Comparison of ENCODE assay signal across 8 cellular contexts in genomic region chr19:38869836-38870607, GRCh38. TPM values are rescaled to one million over a fixed set of nuclear protein-coding genes. Genes with fewer than 3 reads are reported as not detected.
DNase-seq lines count a peak whose midpoint lies in the region; ATAC-seq and TF ChIP-seq lines count a peak whose summit lies in the region.

No MANE protein-coding gene starts in this region.

- H3K9me3 Mint-ChIP-seq in activated naive CD8-positive, alpha-beta T cell treated with anti-CD3 and anti-CD28 coated beads, Interleukin-2, amount 10 ng/mL, durations not matched to agents 7 days and 5 days = no peaks in the 10 kb centered on the region
- H3K9me3 Mint-ChIP-seq in progenitor cell of endocrine pancreas (ENCODE audit: low read depth) = no peaks in the 10 kb centered on the region

- intact Hi-C loops in heart left ventricle (cut with DNase I) = no loop called here

- TF ChIP-seq POLR2A in heart left ventricle (IDR thresholded peaks at IDR 0.05) (peak in 1 of 2 donors; percentile 23), upper lobe of left lung (IDR thresholded peaks at IDR 0.05) (peak in 1 of 4 donors; percentile 38)

- peak; percentile 60 for ATAC-seq in GM18517 (IDR thresholded peaks at IDR 0.05; ENCODE audit: unreplicated experiment)
- ATAC-seq in HG03159 (IDR thresholded peaks at IDR 0.05; ENCODE audit: unreplicated experiment) = peak; percentile 66
- peak; percentile 97 for ATAC-seq in activated naive CD8-positive, alpha-beta T cell treated with anti-CD3 and anti-CD28 coated beads, Interleukin-2, amount 10 ng/mL, durations not matched to agents 7 days and 5 days (ENCODE audit: low read depth)
- ATAC-seq in heart left ventricle = peak; percentile 84 to 95 (median 90)
- peak; percentile 90 to 97 for ATAC-seq in upper lobe of left lung (ENCODE audit: low FRiP score in 2 of 2)

- H2AFZ ChIP-seq in SK-N-SH (ENCODE audit: low read depth) = peak overlapping the region; percentile 83; the same call in 1 of the 2 replicates

- H3K4me3 Mint-ChIP-seq in activated naive CD8-positive, alpha-beta T cell treated with anti-CD3 and anti-CD28 coated beads, Interleukin-2, amount 10 ng/mL, durations not matched to agents 7 days and 5 days = peak overlapping the region; percentile 89
- peak overlapping the region; percentile 66 for H3K4me3 Mint-ChIP-seq in progenitor cell of endocrine pancreas (ENCODE audit: low read depth)

- no peaks in the 10 kb centered on the region for H3K9me2 ChIP-seq in SK-N-SH

- 43% methylated on average over 40 of the region's 62 CpGs for WGBS in SK-N-SH (ENCODE audit: low lambda C conversion rate)
- WGBS in heart left ventricle, 4 donors = 13 to 36% (median 25%) methylated on average over 28 to 62 of the region's 62 CpGs
- 30 to 36% methylated on average over 34 to 41 of the region's 62 CpGs for WGBS in upper lobe of left lung, 2 donors

- POLR2A ChIA-PET in SK-N-SH (lab: Yijun Ruan, JAX) = interaction anchor here (1.0 kb wide), 1 partner anchor 21 kb away, joined by 3 read pairs; no protein-coding TSS in a partner anchor
- POLR2A ChIA-PET in activated naive CD8-positive, alpha-beta T cell treated with anti-CD3 and anti-CD28 coated beads, Interleukin-2, amount 10 ng/mL, durations not matched to agents 7 days and 5 days (lab: Charles Lee) = interaction anchor here (1.1 to 11.9 kb wide), 10 partner anchors 8 to 467 kb away, joined by 3 to 161 read pairs (median 8); partner anchors contain the start of genes ECH1, FAM98C, HNRNPL and NFKBIB

- CTCF ChIA-PET in SK-N-SH (lab: Yijun Ruan, JAX) = interaction anchor here (0.7 to 6.3 kb wide), 11 partner anchors 7 to 305 kb away, joined by 3 to 36 read pairs (median 4); partner anchors contain the start of genes MRPS12 and SARS2

- H3F3A ChIP-seq in SK-N-SH (replicated peaks; ENCODE audit: insufficient read depth) = no peaks in the 10 kb centered on the region

- TF ChIP-seq EP300 in SK-N-SH (IDR thresholded peaks at IDR 0.05; ENCODE audit: borderline replicate concordance in 1 of 2, low read depth in 1 of 2, low read length in 1 of 2) = no peak
- TF ChIP-seq EP300 in upper lobe of left lung (IDR thresholded peaks at IDR 0.05) = no peak

- peak overlapping the region; percentile 89 for H3K27ac Mint-ChIP-seq in activated naive CD8-positive, alpha-beta T cell treated with anti-CD3 and anti-CD28 coated beads, Interleukin-2, amount 10 ng/mL, durations not matched to agents 7 days and 5 days
- H3K27ac Mint-ChIP-seq in progenitor cell of endocrine pancreas = peak overlapping the region; percentile 41

- H3K36me3 ChIP-seq in SK-N-SH (replicated peaks in 1 of 2; ENCODE audit: control insufficient read depth in 1 of 2, insufficient read depth in 2 of 2, low read length in 1 of 2) (no peaks in the 10 kb centered on the region), heart left ventricle (no peaks in the 10 kb centered on the region), upper lobe of left lung (no peaks in the 10 kb centered on the region)

- no peaks in the 10 kb centered on the region for H4K20me1 ChIP-seq in SK-N-SH (ENCODE audit: insufficient read depth)

- H3K27me3 Mint-ChIP-seq in activated naive CD8-positive, alpha-beta T cell treated with anti-CD3 and anti-CD28 coated beads, Interleukin-2, amount 10 ng/mL, durations not matched to agents 7 days and 5 days = no peaks in the 10 kb centered on the region
- H3K27me3 Mint-ChIP-seq in progenitor cell of endocrine pancreas = no peaks in the 10 kb centered on the region

- H3K27me3 ChIP-seq in SK-N-SH (ENCODE audit: insufficient read depth) (no peaks in the 10 kb centered on the region), heart left ventricle (no peaks in the 10 kb centered on the region), upper lobe of left lung (no peaks in the 10 kb centered on the region)

- peak overlapping the region; percentile 31 to 35; a peak in 3 of 4 replicates for H3K4me3 ChIP-seq in SK-N-SH (ENCODE audit: low read depth in 2 of 2, low read length in 1 of 2)
- peak overlapping the region; percentile 15 to 72 (median 54) for H3K4me3 ChIP-seq in heart left ventricle
- peak overlapping the region; percentile 8 to 59 (median 48) for H3K4me3 ChIP-seq in upper lobe of left lung

- H3K4me1 Mint-ChIP-seq in activated naive CD8-positive, alpha-beta T cell treated with anti-CD3 and anti-CD28 coated beads, Interleukin-2, amount 10 ng/mL, durations not matched to agents 7 days and 5 days = peaks cover 35% of the 10 kb centered on the region
- H3K4me1 Mint-ChIP-seq in progenitor cell of endocrine pancreas (ENCODE audit: low read depth) = peaks cover 5% of the 10 kb centered on the region

- H3K9me3 ChIP-seq in SK-N-SH = no peaks in the 10 kb centered on the region
- no peaks in the 10 kb centered on the region for H3K9me3 ChIP-seq in heart left ventricle
- H3K9me3 ChIP-seq in upper lobe of left lung = no peaks in the 10 kb centered on the region

- DNase-seq in SK-N-SH = peak; percentile 91
- DNase-seq in activated naive CD8-positive, alpha-beta T cell treated with anti-CD3 and anti-CD28 coated beads, Interleukin-2, amount 10 ng/mL, durations not matched to agents 7 days and 5 days = peak; percentile 99
- DNase-seq in heart left ventricle = peak; percentile 82 to 94 (median 86)
- peak; percentile 76 for DNase-seq in progenitor cell of endocrine pancreas (ENCODE audit: low spot score, unreplicated experiment)
- peak; percentile 87 to 98 for DNase-seq in upper lobe of left lung
- no peak for DNase-seq in DMS153 treated with DMSO at 0.1 percent for 48 hours (lab: John Stamatoyannopoulos, UW; ENCODE audit: unreplicated experiment)

- TF ChIP-seq RAD21 in SK-N-SH (IDR thresholded peaks at IDR 0.05; ENCODE audit: low read length) = peak; percentile 55

- H3K9ac ChIP-seq in SK-N-SH = no peak overlapping the region

- TF ChIP-seq CTCF in SK-N-SH (IDR thresholded peaks at IDR 0.05) (peak; percentile 71), heart left ventricle (IDR thresholded peaks at IDR 0.05) (peak; percentile 76 to 97 (median 87)), progenitor cell of endocrine pancreas (IDR thresholded peaks at IDR 0.05; ENCODE audit: unreplicated experiment) (peak; percentile 79), upper lobe of left lung (IDR thresholded peaks at IDR 0.05) (peak; percentile 87 to 95 (median 94))

- H3K79me2 ChIP-seq in SK-N-SH (ENCODE audit: insufficient read depth) = no peaks in the 10 kb centered on the region

- H3K4me2 ChIP-seq in SK-N-SH = peak overlapping the region; percentile 67

- peaks cover 31% of the 10 kb centered on the region for H3K36me3 Mint-ChIP-seq in activated naive CD8-positive, alpha-beta T cell treated with anti-CD3 and anti-CD28 coated beads, Interleukin-2, amount 10 ng/mL, durations not matched to agents 7 days and 5 days
- no peaks in the 10 kb centered on the region for H3K36me3 Mint-ChIP-seq in progenitor cell of endocrine pancreas (ENCODE audit: insufficient read depth)

- H3K4me1 ChIP-seq in SK-N-SH (ENCODE audit: control insufficient read depth in 1 of 2, insufficient read depth in 2 of 2, low read depth in 1 of 2, low read length in 1 of 2) (peaks cover 0 to 15% of the 10 kb centered on the region in 2 experiments; a peak in 1 of 4 replicates), heart left ventricle (peaks cover 5 to 27% (median 15%) of the 10 kb centered on the region in 12 donors), upper lobe of left lung (peaks cover 14 to 28% (median 18%) of the 10 kb centered on the region in 4 donors)

- H3K27ac ChIP-seq in SK-N-SH (ENCODE audit: low read depth in 2 of 2, low read length in 1 of 2) (no peak overlapping the region), heart left ventricle (peak overlapping the region in 10 of 12 donors; percentile 7 to 57 (median 48)), upper lobe of left lung (peak overlapping the region in 3 of 4 donors; percentile 22 to 70 (median 69))

RNA-seq across cellular contexts. Expression of gene RINL, which starts 8.1 kb away (rescaled TPM):
- 3.8 and 4.0 TPM in 2 replicates for polyA plus RNA-seq in SK-N-SH (2012; rRNA removed)
- 2.4 and 3.4 TPM in 2 replicates for polyA plus RNA-seq in SK-N-SH (2012; cell fraction: cytosol; rRNA removed)
- 3.9 and 4.6 TPM in 2 replicates for polyA plus RNA-seq in SK-N-SH (2012; cell fraction: nucleus; rRNA removed)
- 10 to 100 TPM; 71.3 to 74.2 TPM for total RNA-seq in activated naive CD8-positive, alpha-beta T cell treated with anti-CD3 and anti-CD28 coated beads, Interleukin-2, amount 10 ng/mL, durations not matched to agents 7 days and 5 days
- 1 to 10 TPM; 1.6 to 5.7 (median 3.3) TPM for total RNA-seq in heart left ventricle
- polyA plus RNA-seq in heart left ventricle = 10 to 100 TPM in 1 of 2 donors, 1 to 10 TPM in 1; 5.6 to 11.3 TPM
- total RNA-seq in progenitor cell of endocrine pancreas = 2.6 and 3.0 TPM in 2 replicates
- 10 to 100 TPM in 5 of 6 donors, 1 to 10 TPM in 1; 8.7 to 23.1 (median 13.2) TPM for total RNA-seq in upper lobe of left lung

RNA-seq across cellular contexts. Expression of gene HNRNPL, which starts 20.2 kb away (rescaled TPM):
- polyA plus RNA-seq in SK-N-SH (2012; rRNA removed) = 249 and 280 TPM in 2 replicates
- polyA plus RNA-seq in SK-N-SH (2012; cell fraction: cytosol; rRNA removed) = 177 and 211 TPM in 2 replicates
- polyA plus RNA-seq in SK-N-SH (2012; cell fraction: nucleus; rRNA removed) = 330 and 355 TPM in 2 replicates
- 100 to 1,000 TPM; 441 to 455 TPM for total RNA-seq in activated naive CD8-positive, alpha-beta T cell treated with anti-CD3 and anti-CD28 coated beads, Interleukin-2, amount 10 ng/mL, durations not matched to agents 7 days and 5 days
- 100 to 1,000 TPM in 8 of 9 donors, 10 to 100 TPM in 1; 93.6 to 256 (median 165) TPM for total RNA-seq in heart left ventricle
- 100 to 1,000 TPM; 103 to 142 TPM for polyA plus RNA-seq in heart left ventricle
- total RNA-seq in progenitor cell of endocrine pancreas = 444 and 461 TPM in 2 replicates
- 100 to 1,000 TPM; 156 to 274 (median 178) TPM for total RNA-seq in upper lobe of left lung

RNA-seq across cellular contexts. Expression of gene SIRT2, which starts 29.4 kb away (rescaled TPM):
- 37.9 and 39.3 TPM in 2 replicates for polyA plus RNA-seq in SK-N-SH (2012; rRNA removed)
- 17.9 and 27.7 TPM in 2 replicates for polyA plus RNA-seq in SK-N-SH (2012; cell fraction: cytosol; rRNA removed)
- polyA plus RNA-seq in SK-N-SH (2012; cell fraction: nucleus; rRNA removed) = 86.3 and 93.6 TPM in 2 replicates
- 10 to 100 TPM; 46.6 to 49.1 TPM for total RNA-seq in activated naive CD8-positive, alpha-beta T cell treated with anti-CD3 and anti-CD28 coated beads, Interleukin-2, amount 10 ng/mL, durations not matched to agents 7 days and 5 days
- 100 to 1,000 TPM in 2 of 9 donors, 10 to 100 TPM in 7; 58.3 to 158 (median 62.4) TPM for total RNA-seq in heart left ventricle
- polyA plus RNA-seq in heart left ventricle = 100 to 1,000 TPM in 1 of 2 donors, 10 to 100 TPM in 1; 51.0 to 104 TPM
- 33.4 and 38.0 TPM in 2 replicates for total RNA-seq in progenitor cell of endocrine pancreas
- 10 to 100 TPM; 45.2 to 93.2 (median 59.1) TPM for total RNA-seq in upper lobe of left lung

RNA-seq across cellular contexts. Expression of gene NFKBIB, which starts 29.7 kb away (rescaled TPM):
- polyA plus RNA-seq in SK-N-SH (2012; rRNA removed) = 29.6 and 31.8 TPM in 2 replicates
- 17.5 and 22.5 TPM in 2 replicates for polyA plus RNA-seq in SK-N-SH (2012; cell fraction: cytosol; rRNA removed)
- 18.6 and 29.5 TPM in 2 replicates for polyA plus RNA-seq in SK-N-SH (2012; cell fraction: nucleus; rRNA removed)
- 10 to 100 TPM; 30.0 to 31.1 TPM for total RNA-seq in activated naive CD8-positive, alpha-beta T cell treated with anti-CD3 and anti-CD28 coated beads, Interleukin-2, amount 10 ng/mL, durations not matched to agents 7 days and 5 days
- 10 to 100 TPM; 17.2 to 38.6 (median 22.2) TPM for total RNA-seq in heart left ventricle
- polyA plus RNA-seq in heart left ventricle = 10 to 100 TPM; 35.0 to 90.4 TPM
- total RNA-seq in progenitor cell of endocrine pancreas = 18.0 and 18.8 TPM in 2 replicates
- total RNA-seq in upper lobe of left lung = 10 to 100 TPM; 22.8 to 38.4 (median 31.6) TPM

RNA-seq across cellular contexts. Expression of gene ECH1, which starts 38.4 kb away (rescaled TPM):
- 169 and 211 TPM in 2 replicates for polyA plus RNA-seq in SK-N-SH (2012; rRNA removed)
- polyA plus RNA-seq in SK-N-SH (2012; cell fraction: cytosol; rRNA removed) = 138 and 164 TPM in 2 replicates
- 133 and 154 TPM in 2 replicates for polyA plus RNA-seq in SK-N-SH (2012; cell fraction: nucleus; rRNA removed)
- total RNA-seq in activated naive CD8-positive, alpha-beta T cell treated with anti-CD3 and anti-CD28 coated beads, Interleukin-2, amount 10 ng/mL, durations not matched to agents 7 days and 5 days = 100 to 1,000 TPM; 184 TPM
- total RNA-seq in heart left ventricle = 100 to 1,000 TPM; 382 to 799 (median 564) TPM
- 1,000 to 10,000 TPM in 1 of 2 donors, 100 to 1,000 TPM in 1; 446 to 1,292 TPM for polyA plus RNA-seq in heart left ventricle
- 86.9 and 93.5 TPM in 2 replicates for total RNA-seq in progenitor cell of endocrine pancreas
- total RNA-seq in upper lobe of left lung = 100 to 1,000 TPM; 104 to 225 (median 189) TPM

Comparison
In these comparisons a context has a peak if more than half of its experiments do, and no peak if none do; other contexts are left out.
1. H3K27ac ChIP-seq: peak in heart left ventricle (10 of 12) and upper lobe of left lung (3 of 4); none in SK-N-SH (0 of 2).
2. Peak in every context shown above with its lines, with median percentiles within 50 percentile points of each other: ATAC-seq, H3K4me3 ChIP-seq and CTCF ChIP-seq.